Comparison of ENCODE assay signal across 2 cellular contexts in genomic region chr2:159724795-159725572, GRCh38.
TF ChIP-seq lines count a peak whose summit lies in the region.

No MANE protein-coding gene starts in this region.

TF ChIP-seq in HEK293, 187 proteins besides CTCF, POLR2A, EP300 and RAD21:
- TF ChIP-seq, protein P1, sequence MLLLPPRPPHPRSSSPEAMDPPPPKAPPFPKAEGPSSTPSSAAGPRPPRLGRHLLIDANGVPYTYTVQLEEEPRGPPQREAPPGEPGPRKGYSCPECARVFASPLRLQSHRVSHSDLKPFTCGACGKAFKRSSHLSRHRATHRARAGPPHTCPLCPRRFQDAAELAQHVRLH (tag by site-specific recombination; IDR thresholded peaks at IDR 0.05) = peak; percentile 51; the same call in 1 of the 2 replicates
- TF ChIP-seq ZNF184 (tag by site-specific recombination; IDR thresholded peaks at IDR 0.05) = peak; percentile 91
- TF ChIP-seq ZNF146 (tag by site-specific recombination; IDR thresholded peaks at IDR 0.05) = peak; percentile 96
- TF ChIP-seq, protein P2, sequence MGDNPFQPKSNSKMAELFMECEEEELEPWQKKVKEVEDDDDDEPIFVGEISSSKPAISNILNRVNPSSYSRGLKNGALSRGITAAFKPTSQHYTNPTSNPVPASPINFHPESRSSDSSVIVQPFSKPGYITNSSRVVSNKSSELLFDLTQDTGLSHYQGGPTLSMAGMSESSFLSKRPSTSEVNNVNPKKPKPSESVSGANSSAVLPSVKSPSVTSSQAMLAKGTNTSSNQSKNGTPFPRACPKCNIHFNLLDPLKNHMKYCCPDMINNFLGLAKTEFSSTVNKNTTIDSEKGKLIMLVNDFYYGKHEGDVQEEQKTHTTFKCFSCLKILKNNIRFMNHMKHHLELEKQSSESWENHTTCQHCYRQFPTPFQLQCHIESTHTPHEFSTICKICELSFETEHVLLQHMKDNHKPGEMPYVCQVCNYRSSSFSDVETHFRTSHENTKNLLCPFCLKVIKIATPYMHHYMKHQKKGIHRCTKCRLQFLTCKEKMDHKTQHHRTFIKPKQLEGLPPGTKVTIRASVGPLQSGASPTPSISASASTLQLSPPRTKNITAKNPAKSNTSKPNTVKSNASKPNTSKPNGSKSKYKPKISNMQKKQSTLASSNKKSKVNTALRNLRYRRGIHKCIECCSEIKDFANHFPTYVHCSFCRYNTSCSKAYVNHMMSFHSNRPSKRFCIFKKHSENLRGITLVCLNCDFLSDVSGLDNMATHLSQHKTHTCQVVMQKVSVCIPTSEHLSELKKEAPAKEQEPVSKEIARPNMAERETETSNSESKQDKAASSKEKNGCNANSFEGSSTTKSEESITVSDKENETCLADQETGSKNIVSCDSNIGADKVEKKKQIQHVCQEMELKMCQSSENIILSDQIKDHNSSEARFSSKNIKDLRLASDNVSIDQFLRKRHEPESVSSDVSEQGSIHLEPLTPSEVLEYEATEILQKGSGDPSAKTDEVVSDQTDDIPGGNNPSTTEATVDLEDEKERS (tag by site-specific recombination; IDR thresholded peaks at IDR 0.05) = peak; percentile 54; the same call in 1 of the 2 replicates
- TF ChIP-seq SCRT2 (tag by site-specific recombination; IDR thresholded peaks at IDR 0.05) = 0 out of 2 replicates have a peak, but pooled peaks have one; percentile 26

TF ChIP-seq in GM12878, 131 proteins besides CTCF, POLR2A, EP300 and RAD21:
- TF ChIP-seq ZNF217 (IDR thresholded peaks at IDR 0.05) = 0 out of 2 replicates have a peak, but pooled peaks have one; percentile 30
